8 cellular contexts compared by ENCODE assay signal in genomic region chr2:156399950-156400703, GRCh38.
DNase-seq lines count a peak whose midpoint lies in the region; TF ChIP-seq lines count a peak whose summit lies in the region.

No MANE protein-coding gene starts in this region.

- no peaks in the 10 kb centered on the region for H3K27me3 ChIP-seq in layer of hippocampus (ENCODE audit: control insufficient read depth, insufficient read depth, low read length)

- TF ChIP-seq CTCF in LNCaP clone FGC (IDR thresholded peaks at IDR 0.05; ENCODE audit: control insufficient read depth, extremely low read depth, insufficient read depth): no peak
- TF ChIP-seq CTCF in coronary artery (IDR thresholded peaks at IDR 0.05): no peak

- peak; percentile 14 to 24 for DNase-seq in stimulated activated CD8-positive, alpha-beta memory T cell treated with anti-CD3 and anti-CD28 coated beads, Interleukin-15, amount 100 ng/mL, for 48 hours (ENCODE audit: low read depth in 2 of 2)
- DNase-seq in stimulated activated CD8-positive, alpha-beta memory T cell treated with anti-CD3 and anti-CD28 coated beads, Interleukin-4, amount 100 ng/mL, for 48 hours: no peak
- DNase-seq in HCEC 1CT: peak; percentile 53
- peak; percentile 66 for DNase-seq in LNCaP clone FGC (ENCODE audit: low read depth)
- DNase-seq in SW480 (ENCODE audit: low spot score): peak; percentile 87
- peak; percentile 91 for DNase-seq in coronary artery (ENCODE audit: low spot score)
- DNase-seq in stimulated activated CD4-positive, alpha-beta T cell treated with anti-CD3 and anti-CD28 coated beads, Interleukin-1b, Interleukin-23, amount 100 ng/mL, for 48 hours: peak; percentile 38

- H3K27ac ChIP-seq in coronary artery (peak overlapping the region; percentile 93 to 96), layer of hippocampus (ENCODE audit: low read depth, low read length) (peak overlapping the region; percentile 94)

- H3K4me3 ChIP-seq in LNCaP clone FGC (ENCODE audit: low read depth, low read length) (peak overlapping the region; percentile 50), coronary artery (peak overlapping the region; percentile 79)
